ENCODE assay signal across 1 cellular context in genomic region chr16:81586976-81587625, GRCh38.
TF ChIP-seq lines count a peak whose summit lies in the region.

No MANE protein-coding gene starts in this region.

TF ChIP-seq in H1, 55 proteins besides CTCF, POLR2A, EP300 and RAD21:
- TF ChIP-seq CEBPB (IDR thresholded peaks at IDR 0.05; ENCODE audit: low read depth, low read length) (no peak), CHD1 (IDR thresholded peaks at IDR 0.05; ENCODE audit: low read depth, low read length) (no peak), TBP (IDR thresholded peaks at IDR 0.05; ENCODE audit: low read depth, low read length) (no peak), SAP30 (IDR thresholded peaks at IDR 0.05; ENCODE audit: insufficient read depth, insufficient replicate concordance, low read length) (no peak), SIN3A (conservative IDR thresholded peaks at IDR 0.05 in 1 of 2, IDR thresholded peaks at IDR 0.05 in 1 of 2; ENCODE audit: low read depth in 1 of 2, low read length in 2 of 2) (no peak), POU5F1 (IDR thresholded peaks at IDR 0.05; ENCODE audit: low read depth, low read length) (no peak), USF2 (IDR thresholded peaks at IDR 0.05; ENCODE audit: low read length) (no peak)
TF ChIP-seq in H1: peak in this region for 0.
